Comparison of ENCODE assay signal across 16 cellular contexts in genomic region chr20:49929142-49929494, GRCh38. TPM values are rescaled to one million over a fixed set of nuclear protein-coding genes. Genes with fewer than 3 reads are reported as not detected.
DNase-seq lines count a peak whose midpoint lies in the region; ATAC-seq, FAIRE-seq and TF ChIP-seq lines count a peak whose summit lies in the region.
"Had no signal": no experiment of that assay in that cellular context is flagged by ENCODE, and none has a peak within 500 bp of the region (broad histone marks: within the 10 kb centered on the region; RNA-seq: fewer than 3 reads in every experiment).

No MANE protein-coding gene starts in this region.

- H3K27me3 Mint-ChIP-seq in osteocyte (ENCODE audit: unreplicated experiment): no peaks in the 10 kb centered on the region

- no peaks in the 10 kb centered on the region for H3K23me2 ChIP-seq in H1 (ENCODE audit: low read depth, low read length)

- POLR2A ChIA-PET in HepG2 (lab: Yijun Ruan, JAX) (interaction anchor here (5.9 kb wide), 1 partner anchor 13 kb away, joined by 28 read pairs; the partner anchor contains the start of gene SPATA2), H1 (lab: Charles Lee; ENCODE audit: partially characterized antibody) (interaction anchor here (0.7 kb wide), 1 partner anchor 638 kb away, joined by 3 read pairs; no protein-coding TSS in a partner anchor)

- DNase-seq in HepG2 (ENCODE audit: low spot score) (no peak), right lobe of liver (no peak), H1 (ENCODE audit: low read depth in 1 of 2, low spot score in 2 of 2) (no peak), osteocyte (ENCODE audit: extremely low spot score, unreplicated experiment) (no peak), ascending aorta (ENCODE audit: low spot score in 2 of 2) (no peak)

- H3K36me3 ChIP-seq in HepG2 (replicated peaks in 1 of 2; ENCODE audit: control insufficient read depth in 1 of 2, insufficient read depth in 2 of 2, low read length in 2 of 2): no peaks in the 10 kb centered on the region
- no peaks in the 10 kb centered on the region for H3K36me3 ChIP-seq in right lobe of liver
- H3K36me3 ChIP-seq in H1 (ENCODE audit: control insufficient read depth in 2 of 4, insufficient read depth in 4 of 4, low read length in 3 of 4): no peaks in the 10 kb centered on the region
- no peaks in the 10 kb centered on the region for H3K36me3 ChIP-seq in ascending aorta
- H3K36me3 ChIP-seq: adrenal gland, stomach had no signal

- no peaks in the 10 kb centered on the region for H4K20me1 ChIP-seq in HepG2 (ENCODE audit: insufficient read depth, low read length)
- no peaks in the 10 kb centered on the region for H4K20me1 ChIP-seq in H1 (replicated peaks in 1 of 2; ENCODE audit: control insufficient read depth in 1 of 2, insufficient read depth in 2 of 2, low read length in 2 of 2)

- H3K4me2 ChIP-seq in HepG2 (ENCODE audit: low read depth, low read length) (peak overlapping the region; percentile 64), H1 (ENCODE audit: insufficient read depth in 1 of 2, low read depth in 2 of 2, low read length in 2 of 2) (no peak overlapping the region)

- no peak overlapping the region for H2BK12ac ChIP-seq in H1 (ENCODE audit: low read depth, low read length)

- intact Hi-C loops in HepG2 (cut with micrococcal nuclease; ENCODE audit: unreplicated experiment) (loop anchor here (1.0 to 2.0 kb wide), 3 partner anchors 14 to 319 kb away; partner anchors contain the start of gene SPATA2), right lobe of liver (cut with DNase I) (no loop called here), ascending aorta (cut with DNase I) (loop anchor here (2.0 to 5.0 kb wide), 2 partner anchors 318 to 387 kb away; no protein-coding TSS in a partner anchor)

- in situ Hi-C loops in HepG2 (cut with HindIII; ENCODE audit: extremely low pct_ligation_motif_present, low pct_unique_long_range_greater_than_20kb): no loop called here

- H4K91ac ChIP-seq in H1 (replicated peaks; ENCODE audit: insufficient read length, low read length): no peak overlapping the region

- H3K4ac ChIP-seq in H1 (replicated peaks; ENCODE audit: insufficient read length, low read depth, low read length): no peak overlapping the region

- H3K9me3 ChIP-seq in HepG2 (ENCODE audit: low read length) (no peaks in the 10 kb centered on the region), right lobe of liver (no peaks in the 10 kb centered on the region), H1 (ENCODE audit: insufficient read depth in 2 of 2, low read depth in 1 of 2, low read length in 1 of 2) (no peaks in the 10 kb centered on the region), ascending aorta (no peaks in the 10 kb centered on the region)
- H3K9me3 ChIP-seq: adrenal gland, psoas muscle, stomach had no signal

- H2AFZ ChIP-seq in HepG2 (ENCODE audit: low read length) (peak overlapping the region; percentile 52), H1 (ENCODE audit: low read length) (no peak overlapping the region)

- H3K4me1 Mint-ChIP-seq in osteocyte (ENCODE audit: unreplicated experiment): peaks cover 8% of the 10 kb centered on the region
- H3K4me1 Mint-ChIP-seq: natural killer cell had no signal

- no peak overlapping the region for H2AK5ac ChIP-seq in H1 (ENCODE audit: low read depth, low read length)

- no peak overlapping the region for H4K8ac ChIP-seq in H1 (ENCODE audit: extremely low read depth, insufficient read depth, low read length)

- no peak overlapping the region for H3K4me3 Mint-ChIP-seq in osteocyte (ENCODE audit: unreplicated experiment)
- H3K4me3 Mint-ChIP-seq: activated CD4-positive, alpha-beta memory T cell treated with anti-CD3 and anti-CD28 coated beads for 36 hours; natural killer cell; T-helper 2 cell treated with Interferon-gamma antibody and Interleukin-4, amounts not matched to agents 5 μg/mL and 100 μg/mL, for 36 hours had no signal

- H3K4me1 ChIP-seq in HepG2 (ENCODE audit: insufficient read depth, low read length): peaks cover 44% of the 10 kb centered on the region
- peaks cover 0 to 4% (median 0%) of the 10 kb centered on the region in 4 donors for H3K4me1 ChIP-seq in right lobe of liver
- no peaks in the 10 kb centered on the region for H3K4me1 ChIP-seq in H1 (replicated peaks in 1 of 4; ENCODE audit: control insufficient read depth in 3 of 4, insufficient read depth in 4 of 4, low read length in 3 of 4)
- H3K4me1 ChIP-seq in ascending aorta: no peaks in the 10 kb centered on the region
- H3K4me1 ChIP-seq: psoas muscle had no signal

- H3K56ac ChIP-seq in H1 (replicated peaks; ENCODE audit: insufficient read length, low read depth, low read length): no peak overlapping the region

- FAIRE-seq in HepG2 (lab: Jason Lieb, UNC) (no peak), H1 (lab: Jason Lieb, UNC) (no peak)
- FAIRE-seq: D721Med, urothelium cell line had no signal

- H3K9me3 Mint-ChIP-seq in osteocyte (ENCODE audit: unreplicated experiment): no peaks in the 10 kb centered on the region
- H3K9me3 Mint-ChIP-seq: activated CD4-positive, alpha-beta memory T cell treated with anti-CD3 and anti-CD28 coated beads for 36 hours; natural killer cell; T-helper 2 cell treated with Interferon-gamma antibody and Interleukin-4, amounts not matched to agents 5 μg/mL and 100 μg/mL, for 36 hours had no signal

- TF ChIP-seq RAD21 in HepG2 (CRISPR knock-in tag; IDR thresholded peaks at IDR 0.05): no peak
- TF ChIP-seq RAD21 in H1 (IDR thresholded peaks at IDR 0.05 in 1 of 2, conservative IDR thresholded peaks at IDR 0.05 in 1 of 2; ENCODE audit: low read depth in 2 of 2, low read length in 2 of 2): no peak

- no peak overlapping the region for H2BK15ac ChIP-seq in H1 (ENCODE audit: low read length)

- H3K9ac ChIP-seq in HepG2 (ENCODE audit: insufficient read depth, low read depth, low read length) (no peak overlapping the region), H1 (replicated peaks in 1 of 4; ENCODE audit: extremely low read depth in 1 of 4, low read depth in 3 of 4, low read length in 3 of 4) (no peak overlapping the region)

- H3K79me1 ChIP-seq in H1 (ENCODE audit: low read depth, low read length): no peaks in the 10 kb centered on the region

- no peak overlapping the region for H2BK120ac ChIP-seq in H1 (replicated peaks; ENCODE audit: low read depth, low read length)

- H3K27me3 ChIP-seq in HepG2 (ENCODE audit: control insufficient read depth in 1 of 2, insufficient read depth in 2 of 2, low read length in 2 of 2): no peaks in the 10 kb centered on the region
- no peaks in the 10 kb centered on the region for H3K27me3 ChIP-seq in right lobe of liver
- H3K27me3 ChIP-seq in H1 (replicated peaks in 1 of 4; ENCODE audit: control insufficient read depth in 3 of 4, extremely low read depth in 1 of 4, insufficient read depth in 3 of 4, low read length in 3 of 4): no peaks in the 10 kb centered on the region
- H3K27me3 ChIP-seq in ascending aorta: no peaks in the 10 kb centered on the region
- H3K27me3 ChIP-seq: adrenal gland, stomach had no signal

- H4K5ac ChIP-seq in H1 (ENCODE audit: insufficient read length, low read depth, low read length): no peak overlapping the region

- CTCF ChIA-PET in HepG2 (lab: Yijun Ruan, JAX; ENCODE audit: low intra/inter-chr PET ratio, low total read pairs): interaction anchor here (1.0 to 2.1 kb wide), 9 partner anchors 13 to 387 kb away, joined by 3 to 23 read pairs (median 6); partner anchors contain the start of gene SPATA2
- CTCF ChIA-PET in H1 (lab: Charles Lee; ENCODE audit: partially characterized antibody): interaction anchor here (1.2 to 2.4 kb wide), 3 partner anchors 15 to 18 kb away, joined by 3 to 8 read pairs (median 7); no protein-coding TSS in a partner anchor

- TF ChIP-seq CTCF in HepG2 (CRISPR knock-in tag; IDR thresholded peaks at IDR 0.05) (no peak), right lobe of liver (IDR thresholded peaks at IDR 0.05) (no peak), H1 (IDR thresholded peaks at IDR 0.05; ENCODE audit: control extremely low read depth in 1 of 3, insufficient read depth in 1 of 3, low read depth in 1 of 3, low read length in 3 of 3) (no peak), osteocyte (IDR thresholded peaks at IDR 0.05) (no peak), ascending aorta (IDR thresholded peaks at IDR 0.05) (no peak)

- TF ChIP-seq EP300 in HepG2 (IDR thresholded peaks at IDR 0.05; ENCODE audit: low read depth in 2 of 2, low read length in 2 of 2) (no peak), HepG2 (CRISPR knock-in tag; IDR thresholded peaks at IDR 0.05; ENCODE audit: borderline replicate concordance) (no peak), H1 (IDR thresholded peaks at IDR 0.05; ENCODE audit: borderline replicate concordance in 1 of 2, low read depth in 2 of 2, low read length in 2 of 2) (no peak)

- no peak overlapping the region for H2BK5ac ChIP-seq in H1 (ENCODE audit: low read depth, low read length)

- H3K4me3 ChIP-seq in HepG2 (replicated peaks in 1 of 3; ENCODE audit: insufficient read depth in 1 of 3, low read depth in 2 of 3, low read length in 3 of 3) (peak overlapping the region in 1 of 3 experiments; percentile 36; a peak in 1 of 6 replicates), right lobe of liver (no peak overlapping the region), H1 (ENCODE audit: extremely low read depth in 1 of 4, insufficient read depth in 2 of 4, low read depth in 3 of 4, low read length in 4 of 4) (no peak overlapping the region), ascending aorta (no peak overlapping the region)
- H3K4me3 ChIP-seq: adrenal gland, psoas muscle, stomach had no signal

- TF ChIP-seq POLR2A in HepG2 (IDR thresholded peaks at IDR 0.05; ENCODE audit: insufficient read depth in 1 of 2, low read depth in 2 of 2, low read length in 2 of 2) (no peak), right lobe of liver (IDR thresholded peaks at IDR 0.05) (no peak), H1 (IDR thresholded peaks at IDR 0.05; ENCODE audit: control extremely low read depth in 1 of 2, low read depth in 2 of 2, low read length in 2 of 2) (no peak)

- H3K27ac Mint-ChIP-seq in osteocyte (ENCODE audit: unreplicated experiment): peak overlapping the region; percentile 67
- H3K27ac Mint-ChIP-seq: activated CD4-positive, alpha-beta memory T cell treated with anti-CD3 and anti-CD28 coated beads for 36 hours; natural killer cell; T-helper 2 cell treated with Interferon-gamma antibody and Interleukin-4, amounts not matched to agents 5 μg/mL and 100 μg/mL, for 36 hours had no signal

- H3K14ac ChIP-seq in H1 (ENCODE audit: insufficient read length): no peak overlapping the region

- no peak overlapping the region for H3K23ac ChIP-seq in H1 (ENCODE audit: insufficient read length)

- no peak overlapping the region for H3K18ac ChIP-seq in H1 (ENCODE audit: extremely low read depth, low read length)

- H3K27ac ChIP-seq in HepG2 (ENCODE audit: extremely low read length, insufficient read depth, low read length) (no peak overlapping the region), right lobe of liver (no peak overlapping the region), H1 (ENCODE audit: low read depth, low read length) (no peak overlapping the region), ascending aorta (no peak overlapping the region)
- H3K27ac ChIP-seq: adrenal gland, psoas muscle had no signal

- no peaks in the 10 kb centered on the region for H3K79me2 ChIP-seq in HepG2 (ENCODE audit: insufficient read depth, low read length)
- no peaks in the 10 kb centered on the region for H3K79me2 ChIP-seq in H1 (ENCODE audit: control insufficient read depth in 1 of 2, insufficient read depth in 2 of 2, low read length in 2 of 2)

- 5% methylated on average over 4 of the region's 4 CpGs for WGBS in HepG2 (ENCODE audit: low lambda C conversion rate)
- 26% methylated on average over 4 of the region's 4 CpGs for WGBS in right lobe of liver (ENCODE audit: insufficient coverage, low coverage, low lambda C conversion rate, missing lambda C conversion rate)
- 38% methylated on average over 4 of the region's 4 CpGs; no CpG with 5 or more reads in 1 of the 2 experiments for WGBS in H1 (ENCODE audit: extremely low coverage in 1 of 2, insufficient coverage in 1 of 2, insufficient read length in 1 of 2, insufficient replicate concordance in 2 of 2, low coverage in 1 of 2, low lambda C conversion rate in 2 of 2, missing lambda C conversion rate in 1 of 2), 2 experiments

- no peaks in the 10 kb centered on the region for H3K36me3 Mint-ChIP-seq in osteocyte (ENCODE audit: unreplicated experiment)
- H3K36me3 Mint-ChIP-seq: activated CD4-positive, alpha-beta memory T cell treated with anti-CD3 and anti-CD28 coated beads for 36 hours; natural killer cell had no signal

- ATAC-seq in HepG2 (peak; percentile 37), right lobe of liver (no peak), GM18861 (IDR thresholded peaks at IDR 0.05; ENCODE audit: unreplicated experiment) (no peak), GM21576 (IDR thresholded peaks at IDR 0.05; ENCODE audit: unreplicated experiment) (no peak), HG02571 (IDR thresholded peaks at IDR 0.05; ENCODE audit: unreplicated experiment) (no peak)

- no peak overlapping the region for H2BK20ac ChIP-seq in H1 (ENCODE audit: low read length)

- no TSS peak for BruUV-seq in HepG2 (replicated peaks; lab: Mats Ljungman, UMichigan)

RNA-seq across cellular contexts. Expression of gene RNF114, which starts 7.1 kb away (rescaled TPM):
- total RNA-seq in HepG2 (2016; rRNA removed; fragmentation: Illumina TruSeq; extraction: Trizol) (119 and 137 TPM in 2 replicates), right lobe of liver (100 to 1,000 TPM in 1 of 6 experiments, 10 to 100 TPM in 5; 38.6 to 113 (median 44.9) TPM), osteocyte (64.9 and 65.1 TPM in 2 replicates), ascending aorta (77.0 TPM)
- total RNA-seq in HepG2 (2016; cell fraction: cytosol; rRNA removed; fragmentation: Illumina TruSeq; extraction: Trizol; ENCODE audit: low read depth): 20.7 and 21.9 TPM in 2 replicates
- total RNA-seq in HepG2 (2016; cell fraction: insoluble cytoplasmic fraction; rRNA removed; fragmentation: Illumina TruSeq; extraction: Trizol): 117 and 134 TPM in 2 replicates
- 58.2 and 60.7 TPM in 2 replicates for total RNA-seq in HepG2 (2016; cell fraction: membrane; rRNA removed; fragmentation: Illumina TruSeq; extraction: Trizol)
- 54.0 and 64.8 TPM in 2 replicates for total RNA-seq in HepG2 (2016; cell fraction: nucleus; rRNA removed; fragmentation: Illumina TruSeq; extraction: Trizol)
- polyA plus RNA-seq in HepG2 (2011; rRNA removed) (120 and 126 TPM in 2 replicates), H1 (2011; rRNA removed) (89.9 and 158 TPM in 2 replicates)
- 177 and 201 TPM in 2 replicates for polyA plus RNA-seq in HepG2 (2011; cell fraction: cytosol; rRNA removed)
- polyA plus RNA-seq in HepG2 (2011; cell fraction: nucleus; rRNA removed): 108 and 112 TPM in 2 replicates
- 108 and 111 TPM in 2 replicates for polyA plus RNA-seq in HepG2 (2012)
- polyA plus RNA-seq in HepG2 (2016; cell fraction: cytosol; fragmentation: Illumina TruSeq; extraction: Trizol; ENCODE audit: low read depth): 27.1 and 29.4 TPM in 2 replicates
- polyA plus RNA-seq in HepG2 (2016; cell fraction: insoluble cytoplasmic fraction; fragmentation: Illumina TruSeq; extraction: Trizol; ENCODE audit: low read depth): 140 and 169 TPM in 2 replicates
- 33.3 and 36.2 TPM in 2 replicates for polyA plus RNA-seq in HepG2 (2016; cell fraction: membrane; fragmentation: Illumina TruSeq; extraction: Trizol; ENCODE audit: low read depth)
- polyA plus RNA-seq in HepG2 (2016; cell fraction: nucleus; fragmentation: Illumina TruSeq; extraction: Trizol; ENCODE audit: insufficient read depth, low read depth): 104 and 116 TPM in 2 replicates
- polyA minus RNA-seq in HepG2 (2011; rRNA and poly(A)+ RNA removed; ENCODE audit: low replicate concordance): 71.3 and 124 TPM in 2 replicates
- polyA minus RNA-seq in HepG2 (2011; cell fraction: cytosol; rRNA and poly(A)+ RNA removed): 93.0 and 100 TPM in 2 replicates
- polyA minus RNA-seq in HepG2 (2011; cell fraction: nucleus; rRNA and poly(A)+ RNA removed): 73.1 and 76.2 TPM in 2 replicates
- 81.7 and 82.0 TPM in 2 replicates for total RNA-seq in H1 (2021; fragmentation: NEBNext Ultra II Directional; extraction: Animal tissue kit (Norgen Biotek cat#: 25700))
- 160 TPM for polyA plus RNA-seq in H1 (2011; cell fraction: cytosol; rRNA removed)
- polyA plus RNA-seq in H1 (2011; cell fraction: nucleus; rRNA removed): 99.9 TPM
- 66.8 to 91.7 TPM (median 75.1 TPM) in 4 replicates for polyA plus RNA-seq in H1 (2012, experiment 1 of 2)
- 39.6 TPM for polyA plus RNA-seq in H1 (2012, experiment 2 of 2)
- 51.2 TPM for polyA plus RNA-seq in H1 (2013, experiment 1 of 2)
- 51.8 TPM for polyA plus RNA-seq in H1 (2013, experiment 2 of 2)
- 62.2 and 63.1 TPM in 2 replicates for polyA minus RNA-seq in H1 (2011; rRNA and poly(A)+ RNA removed)
- 69.6 TPM for polyA minus RNA-seq in H1 (2011; cell fraction: cytosol; rRNA and poly(A)+ RNA removed)
- 40.6 TPM for polyA minus RNA-seq in H1 (2011; cell fraction: nucleus; rRNA and poly(A)+ RNA removed)

RNA-seq across cellular contexts. Expression of gene SPATA2, which starts 13.8 kb away (rescaled TPM):
- total RNA-seq in HepG2 (2016; rRNA removed; fragmentation: Illumina TruSeq; extraction: Trizol) (3.2 and 4.3 TPM in 2 replicates), right lobe of liver (1 to 10 TPM; 1.9 to 3.6 (median 2.9) TPM), osteocyte (6.6 and 7.1 TPM in 2 replicates), ascending aorta (7.6 TPM)
- total RNA-seq in HepG2 (2016; cell fraction: cytosol; rRNA removed; fragmentation: Illumina TruSeq; extraction: Trizol; ENCODE audit: low read depth): 1.9 TPM in 2 replicates
- 3.3 and 3.4 TPM in 2 replicates for total RNA-seq in HepG2 (2016; cell fraction: insoluble cytoplasmic fraction; rRNA removed; fragmentation: Illumina TruSeq; extraction: Trizol)
- total RNA-seq in HepG2 (2016; cell fraction: membrane; rRNA removed; fragmentation: Illumina TruSeq; extraction: Trizol): 5.6 and 6.9 TPM in 2 replicates
- total RNA-seq in HepG2 (2016; cell fraction: nucleus; rRNA removed; fragmentation: Illumina TruSeq; extraction: Trizol): 3.5 and 4.4 TPM in 2 replicates
- polyA plus RNA-seq in HepG2 (2011; rRNA removed) (8.7 and 9.5 TPM in 2 replicates), H1 (2011; rRNA removed) (11.0 and 15.4 TPM in 2 replicates)
- 6.2 and 6.7 TPM in 2 replicates for polyA plus RNA-seq in HepG2 (2011; cell fraction: cytosol; rRNA removed)
- 9.5 and 9.7 TPM in 2 replicates for polyA plus RNA-seq in HepG2 (2011; cell fraction: nucleus; rRNA removed)
- 7.5 and 8.6 TPM in 2 replicates for polyA plus RNA-seq in HepG2 (2012)
- 2.9 and 3.5 TPM in 2 replicates for polyA plus RNA-seq in HepG2 (2016; cell fraction: cytosol; fragmentation: Illumina TruSeq; extraction: Trizol; ENCODE audit: low read depth)
- polyA plus RNA-seq in HepG2 (2016; cell fraction: insoluble cytoplasmic fraction; fragmentation: Illumina TruSeq; extraction: Trizol; ENCODE audit: low read depth): 8.7 and 11.5 TPM in 2 replicates
- 9.3 and 9.7 TPM in 2 replicates for polyA plus RNA-seq in HepG2 (2016; cell fraction: membrane; fragmentation: Illumina TruSeq; extraction: Trizol; ENCODE audit: low read depth)
- polyA plus RNA-seq in HepG2 (2016; cell fraction: nucleus; fragmentation: Illumina TruSeq; extraction: Trizol; ENCODE audit: insufficient read depth, low read depth): 11.3 and 13.5 TPM in 2 replicates
- polyA minus RNA-seq in HepG2 (2011; rRNA and poly(A)+ RNA removed; ENCODE audit: low replicate concordance): 11.4 and 11.8 TPM in 2 replicates
- polyA minus RNA-seq in HepG2 (2011; cell fraction: cytosol; rRNA and poly(A)+ RNA removed): 6.0 and 6.9 TPM in 2 replicates
- polyA minus RNA-seq in HepG2 (2011; cell fraction: nucleus; rRNA and poly(A)+ RNA removed): 5.5 and 6.7 TPM in 2 replicates
- 11.9 and 13.0 TPM in 2 replicates for total RNA-seq in H1 (2021; fragmentation: NEBNext Ultra II Directional; extraction: Animal tissue kit (Norgen Biotek cat#: 25700))
- polyA plus RNA-seq in H1 (2011; cell fraction: cytosol; rRNA removed): 6.4 TPM
- 7.7 TPM for polyA plus RNA-seq in H1 (2011; cell fraction: nucleus; rRNA removed)
- polyA plus RNA-seq in H1 (2012, experiment 1 of 2): 10.4 to 11.7 TPM (median 11.1 TPM) in 4 replicates
- polyA plus RNA-seq in H1 (2012, experiment 2 of 2): 12.2 TPM
- polyA plus RNA-seq in H1 (2013, experiment 1 of 2): 10.6 TPM
- polyA plus RNA-seq in H1 (2013, experiment 2 of 2): 10.6 TPM
- 6.1 and 8.1 TPM in 2 replicates for polyA minus RNA-seq in H1 (2011; rRNA and poly(A)+ RNA removed)
- 6.4 TPM for polyA minus RNA-seq in H1 (2011; cell fraction: cytosol; rRNA and poly(A)+ RNA removed)
- 6.7 TPM for polyA minus RNA-seq in H1 (2011; cell fraction: nucleus; rRNA and poly(A)+ RNA removed)

RNA-seq across cellular contexts. Expression of gene SNAI1, which starts 53.7 kb away (rescaled TPM):
- 1.3 and 1.4 TPM in 2 replicates for total RNA-seq in HepG2 (2016; rRNA removed; fragmentation: Illumina TruSeq; extraction: Trizol)
- total RNA-seq in HepG2 (2016; cell fraction: cytosol; rRNA removed; fragmentation: Illumina TruSeq; extraction: Trizol; ENCODE audit: low read depth): 0.35 and 0.40 TPM in 2 replicates
- total RNA-seq in HepG2 (2016; cell fraction: insoluble cytoplasmic fraction; rRNA removed; fragmentation: Illumina TruSeq; extraction: Trizol): 1.1 and 1.4 TPM in 2 replicates
- total RNA-seq in HepG2 (2016; cell fraction: membrane; rRNA removed; fragmentation: Illumina TruSeq; extraction: Trizol): 0.68 and 1.4 TPM in 2 replicates
- 1.4 and 2.3 TPM in 2 replicates for total RNA-seq in HepG2 (2016; cell fraction: nucleus; rRNA removed; fragmentation: Illumina TruSeq; extraction: Trizol)
- 1.3 and 1.5 TPM in 2 replicates for polyA plus RNA-seq in HepG2 (2011; rRNA removed)
- 0.35 and 0.76 TPM in 2 replicates for polyA plus RNA-seq in HepG2 (2011; cell fraction: cytosol; rRNA removed)
- 3.0 and 3.7 TPM in 2 replicates for polyA plus RNA-seq in HepG2 (2011; cell fraction: nucleus; rRNA removed)
- polyA plus RNA-seq in HepG2 (2012): 1.5 and 1.6 TPM in 2 replicates
- 0.55 and 0.59 TPM in 2 replicates for polyA plus RNA-seq in HepG2 (2016; cell fraction: cytosol; fragmentation: Illumina TruSeq; extraction: Trizol; ENCODE audit: low read depth)
- polyA plus RNA-seq in HepG2 (2016; cell fraction: insoluble cytoplasmic fraction; fragmentation: Illumina TruSeq; extraction: Trizol; ENCODE audit: low read depth): 2.2 and 3.6 TPM in 2 replicates
- polyA plus RNA-seq in HepG2 (2016; cell fraction: membrane; fragmentation: Illumina TruSeq; extraction: Trizol; ENCODE audit: low read depth): 0.93 and 1.2 TPM in 2 replicates
- 3.5 and 4.2 TPM in 2 replicates for polyA plus RNA-seq in HepG2 (2016; cell fraction: nucleus; fragmentation: Illumina TruSeq; extraction: Trizol; ENCODE audit: insufficient read depth, low read depth)
- 1.4 and 7.4 TPM in 2 replicates for polyA minus RNA-seq in HepG2 (2011; rRNA and poly(A)+ RNA removed; ENCODE audit: low replicate concordance)
- 0.40 and 0.79 TPM in 2 replicates for polyA minus RNA-seq in HepG2 (2011; cell fraction: cytosol; rRNA and poly(A)+ RNA removed)
- 0.77 and 1.6 TPM in 2 replicates for polyA minus RNA-seq in HepG2 (2011; cell fraction: nucleus; rRNA and poly(A)+ RNA removed)
- 1 to 10 TPM in 4 of 6 experiments, under 1 TPM in 2; 0.73 to 1.9 (median 1.1) TPM for total RNA-seq in right lobe of liver
- total RNA-seq in H1 (2021; fragmentation: NEBNext Ultra II Directional; extraction: Animal tissue kit (Norgen Biotek cat#: 25700)): 6.5 and 7.7 TPM in 2 replicates
- polyA plus RNA-seq in H1 (2011; rRNA removed): 8.0 and 10.6 TPM in 2 replicates
- polyA plus RNA-seq in H1 (2011; cell fraction: cytosol; rRNA removed): 2.0 TPM
- 6.6 TPM for polyA plus RNA-seq in H1 (2011; cell fraction: nucleus; rRNA removed)
- polyA plus RNA-seq in H1 (2012, experiment 1 of 2): 6.9 to 10.2 TPM (median 8.7 TPM) in 4 replicates
- polyA plus RNA-seq in H1 (2012, experiment 2 of 2): 10.4 TPM
- polyA plus RNA-seq in H1 (2013, experiment 1 of 2): 6.9 TPM
- polyA plus RNA-seq in H1 (2013, experiment 2 of 2): 7.0 TPM
- polyA minus RNA-seq in H1 (2011; rRNA and poly(A)+ RNA removed): 1.3 and 2.7 TPM in 2 replicates
- polyA minus RNA-seq in H1 (2011; cell fraction: cytosol; rRNA and poly(A)+ RNA removed): 2.4 TPM
- polyA minus RNA-seq in H1 (2011; cell fraction: nucleus; rRNA and poly(A)+ RNA removed): 7.8 TPM
- 13.0 and 13.4 TPM in 2 replicates for total RNA-seq in osteocyte
- 64.4 TPM for total RNA-seq in ascending aorta

Comparison
In these comparisons a context has a peak if more than half of its experiments do, and no peak if none do; other contexts are left out.
1. intact Hi-C loops: an anchor here in HepG2 (1.0 to 2.0 kb wide) and ascending aorta (2.0 to 5.0 kb wide); none called in right lobe of liver.
2. Of the 41 proteins assayed by ChIP-seq in both HepG2 and H1: peak only in HepG2: ZNF274; only in H1: KDM1A; in both: none; in neither: 39.